In genomic region chr2:214683557-214683956, GRCh38 we compare ENCODE assay signal across 8 cellular contexts.
DNase-seq lines count a peak whose midpoint lies in the region; ATAC-seq, FAIRE-seq and TF ChIP-seq lines count a peak whose summit lies in the region.
"Not testable (repeated sequence)": the region's sequence is repeated elsewhere in the genome, so short reads cannot be mapped to it uniquely, and the experiment has no call there.

No MANE protein-coding gene starts in this region.

- ATAC-seq in CD4-positive, CD25-positive, alpha-beta regulatory T cell (ENCODE audit: low read depth in 2 of 2): peak; percentile 34 to 42
- ATAC-seq in GM19452 (IDR thresholded peaks at IDR 0.05; ENCODE audit: unreplicated experiment): peak; percentile 54
- ATAC-seq in HG02870 (IDR thresholded peaks at IDR 0.05; ENCODE audit: unreplicated experiment): peak; percentile 75

- H4K20me1 ChIP-seq in astrocyte (ENCODE audit: insufficient read depth, low read length): not testable (repeated sequence)

- not testable (repeated sequence) for H3K9me3 Mint-ChIP-seq in CD4-positive, CD25-positive, alpha-beta regulatory T cell; astrocyte (ENCODE audit: unreplicated experiment); nephron progenitor cell

- peak overlapping the region; percentile 41 for H2AFZ ChIP-seq in astrocyte (ENCODE audit: low read depth, low read length)

- not testable (repeated sequence) for H3K36me3 Mint-ChIP-seq in CD4-positive, CD25-positive, alpha-beta regulatory T cell; astrocyte (ENCODE audit: low read depth, unreplicated experiment); nephron progenitor cell (ENCODE audit: low read depth)

- TF ChIP-seq CTCF in astrocyte (IDR thresholded peaks at IDR 0.05; ENCODE audit: insufficient read depth, low read depth, low read length); fibroblast of pulmonary artery (IDR thresholded peaks at IDR 0.05; ENCODE audit: low read length, missing control alignments); nephron progenitor cell (IDR thresholded peaks at IDR 0.05): not testable (repeated sequence)

- not testable (repeated sequence) for H3K27me3 ChIP-seq in CD4-positive, CD25-positive, alpha-beta regulatory T cell (ENCODE audit: control insufficient read depth, insufficient read depth, low read length); astrocyte (ENCODE audit: insufficient read depth, low read length)

- peak overlapping the region; percentile 68 for H3K4me2 ChIP-seq in astrocyte (ENCODE audit: low read length)

- not testable (repeated sequence) for H3K9me3 ChIP-seq in CD4-positive, CD25-positive, alpha-beta regulatory T cell (ENCODE audit: control insufficient read depth in 2 of 2, low read length in 2 of 2); SK-N-MC (ENCODE audit: low read depth, low read length); astrocyte (ENCODE audit: insufficient read depth, low read depth, low read length)

- not testable (repeated sequence) for H3K36me3 ChIP-seq in CD4-positive, CD25-positive, alpha-beta regulatory T cell (ENCODE audit: control insufficient read depth, insufficient read depth, low read length); SK-N-MC (ENCODE audit: insufficient read depth, low read length); astrocyte (ENCODE audit: insufficient read depth, low read length)

- peak overlapping the region; percentile 5 to 70 (median 6) for H3K27ac Mint-ChIP-seq in CD4-positive, CD25-positive, alpha-beta regulatory T cell
- H3K27ac Mint-ChIP-seq in astrocyte (ENCODE audit: unreplicated experiment): peak overlapping the region; percentile 29
- not testable (repeated sequence) for H3K27ac Mint-ChIP-seq in nephron progenitor cell

- not testable (repeated sequence) for H3K27me3 Mint-ChIP-seq in CD4-positive, CD25-positive, alpha-beta regulatory T cell; astrocyte (ENCODE audit: low read depth, unreplicated experiment); nephron progenitor cell (ENCODE audit: low read depth, poor library complexity)

- not testable (repeated sequence) for H3K4me1 ChIP-seq in CD4-positive, CD25-positive, alpha-beta regulatory T cell (ENCODE audit: control insufficient read depth, insufficient read depth, low read length, poor library complexity, severe bottlenecking); astrocyte (ENCODE audit: insufficient read depth, low read length)

- DNase-seq in CD4-positive, CD25-positive, alpha-beta regulatory T cell: peak in 2 of 3 donors; percentile 9 to 35
- peak; percentile 7 for DNase-seq in HT-29 (ENCODE audit: low spot score)
- not testable (repeated sequence) for DNase-seq in SK-N-MC (ENCODE audit: low read depth, low spot score); astrocyte (ENCODE audit: low read depth); nephron progenitor cell
- DNase-seq in fibroblast of pulmonary artery (ENCODE audit: low read depth): peak; percentile 4

- not testable (repeated sequence) for FAIRE-seq in astrocyte (lab: Jason Lieb, UNC)

- not testable (repeated sequence) for H3K79me2 ChIP-seq in astrocyte (ENCODE audit: insufficient read depth, low read length)

- peaks cover 5 to 24% (median 20%) of the 10 kb centered on the region in 4 donors for H3K4me1 Mint-ChIP-seq in CD4-positive, CD25-positive, alpha-beta regulatory T cell
- not testable (repeated sequence) for H3K4me1 Mint-ChIP-seq in astrocyte (ENCODE audit: low read depth, unreplicated experiment); nephron progenitor cell

- H3K9ac ChIP-seq in SK-N-MC (ENCODE audit: insufficient read length): not testable (repeated sequence)
- peak overlapping the region; percentile 41 for H3K9ac ChIP-seq in astrocyte (ENCODE audit: low read length)

- peak overlapping the region; percentile 65 for H3K4me3 ChIP-seq in CD4-positive, CD25-positive, alpha-beta regulatory T cell (ENCODE audit: low read depth, low read length)
- peak overlapping the region; percentile 68 for H3K4me3 ChIP-seq in SK-N-MC
- H3K4me3 ChIP-seq in astrocyte (ENCODE audit: insufficient read depth, low read depth, low read length): peak overlapping the region; percentile 39
- H3K4me3 ChIP-seq in fibroblast of pulmonary artery (replicated peaks; ENCODE audit: low read depth, low read length): peak overlapping the region; percentile 50

- H3K4me3 Mint-ChIP-seq in CD4-positive, CD25-positive, alpha-beta regulatory T cell: peak overlapping the region; percentile 82 to 88 (median 86)
- H3K4me3 Mint-ChIP-seq in astrocyte (ENCODE audit: unreplicated experiment) (peak overlapping the region; percentile 80), nephron progenitor cell (peak overlapping the region; percentile 86)

- not testable (repeated sequence) for H3K27ac ChIP-seq in CD4-positive, CD25-positive, alpha-beta regulatory T cell (ENCODE audit: insufficient read depth, low read length, poor library complexity, severe bottlenecking); SK-N-MC; astrocyte (ENCODE audit: low read depth, low read length)
